15 cellular contexts compared by ENCODE assay signal in the genomic region with DNA sequence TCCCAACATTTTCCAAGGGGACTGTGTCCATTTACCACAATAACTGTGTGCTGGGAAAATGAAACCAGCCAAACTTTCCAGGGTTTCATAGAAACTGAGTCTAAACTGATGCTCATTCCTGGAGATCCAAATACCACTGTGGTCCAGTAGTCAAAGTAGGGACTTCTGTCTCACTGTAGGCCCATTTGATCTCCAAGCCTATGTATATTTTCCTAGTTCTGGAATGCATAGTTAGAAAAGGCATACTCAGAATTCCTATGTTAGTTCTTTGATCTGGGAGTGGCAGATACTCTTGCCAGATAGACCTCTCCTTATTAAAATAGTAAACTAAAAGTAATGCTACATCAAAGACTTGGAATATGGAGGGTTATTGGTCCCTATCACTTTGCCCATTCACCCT. TPM values are rescaled to one million over a fixed set of nuclear protein-coding genes. Genes with fewer than 3 reads are reported as not detected.
A peak's percentile ranks its signal among the peaks of the same experiment; 100 is the strongest.
DNase-seq lines count a peak whose midpoint lies in the region; ATAC-seq and TF ChIP-seq lines count a peak whose summit lies in the region.
"Had no signal": no experiment of that assay in that cellular context is flagged by ENCODE, and none has a peak within 500 bp of the region (broad histone marks: within the 10 kb centered on the region; RNA-seq: fewer than 3 reads in every experiment).

No MANE protein-coding gene starts in this region.

- H3K27ac ChIP-seq in uterus = no peak overlapping the region
- H3K27ac ChIP-seq: BLaER1, GM23248, KMS-11 had no signal

- no peaks in the 10 kb centered on the region for H3K27me3 ChIP-seq in uterus
- H3K27me3 ChIP-seq: BLaER1 had no signal

- H3K9me3 ChIP-seq in uterus = no peaks in the 10 kb centered on the region
- H3K9me3 ChIP-seq: BLaER1, HAP-1 had no signal

- TF ChIP-seq POLR2A in uterus (IDR thresholded peaks at IDR 0.05) = no peak

- H3K4me1 ChIP-seq in uterus = no peaks in the 10 kb centered on the region
- H3K4me1 ChIP-seq: BLaER1 had no signal

- ATAC-seq in HG03139 (IDR thresholded peaks at IDR 0.05; ENCODE audit: unreplicated experiment) (no peak), HG02840 (IDR thresholded peaks at IDR 0.05; ENCODE audit: low FRiP score, unreplicated experiment) (no peak), GM19023 (IDR thresholded peaks at IDR 0.05; ENCODE audit: unreplicated experiment) (no peak)
- ATAC-seq: HepG2 had no signal

- no peak overlapping the region for H3K4me3 ChIP-seq in uterus
- H3K4me3 ChIP-seq: BLaER1, GM23248, HAP-1 had no signal

- intact Hi-C loops in uterus (cut with DNase I; ENCODE audit: low total_unique reads) = no loop called here

- no peak for TF ChIP-seq CTCF in uterus (IDR thresholded peaks at IDR 0.05)

- no peaks in the 10 kb centered on the region for H3K36me3 ChIP-seq in uterus
- H3K36me3 ChIP-seq: BLaER1, HAP-1 had no signal

- DNase-seq in EL = peak; percentile 36
- peak; percentile 8 for DNase-seq in SW480 (ENCODE audit: low spot score)
- DNase-seq in dedifferentiated amniotic fluid mesenchymal stem cell (ENCODE audit: extremely low spot score) = peak; percentile 22
- no peak for DNase-seq in uterus
- DNase-seq: AML-193; CD4-positive, alpha-beta memory T cell; DMS79 treated with DMSO at 0.1 percent for 48 hours; GM23248 had no signal

RNA-seq across cellular contexts. Expression of a gene that starts 10.5 kb away (rescaled TPM):
- total RNA-seq in uterus = 10 to 100 TPM in 1 of 4 donors, 1 to 10 TPM in 3; 2.8 to 23.0 (median 6.4) TPM
- total RNA-seq: CD4-positive, alpha-beta memory T cell; HepG2 had no signal

Comparison
In these comparisons a context has a peak if more than half of its experiments do, and no peak if none do; other contexts are left out.
1. DNase-seq: peak in EL (single experiment), SW480 (single experiment) and dedifferentiated amniotic fluid mesenchymal stem cell (single experiment); none in uterus (0 of 2).